8 cellular contexts compared by ENCODE assay signal in genomic region chr14:36655963-36656768, GRCh38. TPM values are rescaled to one million over a fixed set of nuclear protein-coding genes. Genes with fewer than 3 reads are reported as not detected.
DNase-seq lines count a peak whose midpoint lies in the region; ATAC-seq and TF ChIP-seq lines count a peak whose summit lies in the region.

No MANE protein-coding gene starts in this region.

- peak overlapping the region; percentile 17 to 44 for H3K4me3 Mint-ChIP-seq in stimulated activated naive B cell treated with anti-CD40 and anti-IgM and Interleukin-4, amounts not matched to agents 10 μg/mL and 1 μg/mL and 100 μg/mL, for 72 hours

- H3K27ac Mint-ChIP-seq in stimulated activated naive B cell treated with anti-CD40 and anti-IgM and Interleukin-4, amounts not matched to agents 10 μg/mL and 1 μg/mL and 100 μg/mL, for 72 hours: peak overlapping the region; percentile 74

- ATAC-seq in foreskin keratinocyte (peak; percentile 45), GM18517 (IDR thresholded peaks at IDR 0.05; ENCODE audit: unreplicated experiment) (no peak)
- peak in 1 of 2 donors; percentile 29 for ATAC-seq in stimulated activated naive B cell treated with anti-CD40 and anti-IgM and Interleukin-4, amounts not matched to agents 10 μg/mL and 1 μg/mL and 100 μg/mL, for 72 hours (replicated peaks)

- peak; percentile 94 for TF ChIP-seq CTCF in 22Rv1 (IDR thresholded peaks at IDR 0.05)
- peak; percentile 22 for TF ChIP-seq CTCF in GM13976 (IDR thresholded peaks at IDR 0.05; ENCODE audit: borderline replicate concordance, control extremely low read depth, extremely low read depth, insufficient read depth, missing control alignments)
- peak; percentile 46 for TF ChIP-seq CTCF in RWPE1 (conservative IDR thresholded peaks at IDR 0.05; ENCODE audit: low read depth)
- peak; percentile 56 for TF ChIP-seq CTCF in foreskin keratinocyte (conservative IDR thresholded peaks at IDR 0.05)

- peaks cover 100% of the 10 kb centered on the region for H3K27me3 ChIP-seq in foreskin keratinocyte

- peaks cover 4 to 6% of the 10 kb centered on the region in 2 donors for H3K9me3 Mint-ChIP-seq in stimulated activated naive B cell treated with anti-CD40 and anti-IgM and Interleukin-4, amounts not matched to agents 10 μg/mL and 1 μg/mL and 100 μg/mL, for 72 hours

- peaks cover 8 to 26% of the 10 kb centered on the region in 2 donors for H3K4me1 Mint-ChIP-seq in stimulated activated naive B cell treated with anti-CD40 and anti-IgM and Interleukin-4, amounts not matched to agents 10 μg/mL and 1 μg/mL and 100 μg/mL, for 72 hours

- no peaks in the 10 kb centered on the region for H3K4me1 ChIP-seq in foreskin keratinocyte

- CTCF ChIA-PET in RWPE1 (lab: Yijun Ruan, JAX): interaction anchor here (0.5 to 1.0 kb wide), 7 partner anchors 13 to 514 kb away, joined by 3 to 5 read pairs (median 3); no protein-coding TSS in a partner anchor

- in situ Hi-C loops in GM13976 (cut with MboI; ENCODE audit: low sequenced_read_pairs, unreplicated experiment): loop anchor here (10.0 kb wide), 1 partner anchor 131 kb away; the partner anchor contains the start of gene NKX2-1

- peaks cover 71 to 94% of the 10 kb centered on the region in 2 donors for H3K27me3 Mint-ChIP-seq in stimulated activated naive B cell treated with anti-CD40 and anti-IgM and Interleukin-4, amounts not matched to agents 10 μg/mL and 1 μg/mL and 100 μg/mL, for 72 hours

- DNase-seq in GM13976 (ENCODE audit: low spot score) (peak; percentile 23), RWPE1 (ENCODE audit: low spot score) (peak; percentile 36), foreskin keratinocyte (no peak), occipital lobe (lab: John Stamatoyannopoulos, UW) (no peak), anterior cingulate cortex (lab: John Stamatoyannopoulos, UW) (no peak)
- DNase-seq in stimulated activated naive B cell treated with anti-CD40 and anti-IgM and Interleukin-4, amounts not matched to agents 10 μg/mL and 1 μg/mL and 100 μg/mL, for 72 hours: no peak

- peaks cover 0 to 15% of the 10 kb centered on the region in 2 donors for H3K36me3 Mint-ChIP-seq in stimulated activated naive B cell treated with anti-CD40 and anti-IgM and Interleukin-4, amounts not matched to agents 10 μg/mL and 1 μg/mL and 100 μg/mL, for 72 hours

- H3K27ac ChIP-seq in 22Rv1 (no peak overlapping the region), RWPE1 (no peak overlapping the region), foreskin keratinocyte (no peak overlapping the region)

- POLR2A ChIA-PET in RWPE1 (lab: Yijun Ruan, JAX; ENCODE audit: low non-redundant PET): no interaction called here

RNA-seq across cellular contexts. Expression of gene PAX9, which starts 5.5 kb away (rescaled TPM):
- 0.03 and 0.18 TPM in 2 replicates for total RNA-seq in foreskin keratinocyte
- polyA plus RNA-seq in foreskin keratinocyte: 0.02 and 0.07 TPM in 2 replicates
- under 0.01 TPM for total RNA-seq in occipital lobe

Comparison
In these comparisons a context has a peak if more than half of its experiments do, and no peak if none do; other contexts are left out.
1. CTCF ChIP-seq: peak in every context shown above with its lines; median percentile 94 in 22Rv1; 56 in foreskin keratinocyte; 46 in RWPE1; 22 in GM13976.
2. DNase-seq: peak in GM13976 (single experiment) and RWPE1 (single experiment); none in foreskin keratinocyte (0 of 2), stimulated activated naive B cell treated with anti-CD40 and anti-IgM and Interleukin-4, amounts not matched to agents 10 μg/mL and 1 μg/mL and 100 μg/mL, for 72 hours (single experiment), occipital lobe (single experiment) and anterior cingulate cortex (0 of 58).